ENCODE assay signal across 23 cellular contexts in genomic region chr12:30106204-30106603, GRCh38.
"Had no signal": no experiment of that assay in that cellular context is flagged by ENCODE, and none has a peak within 500 bp of the region (broad histone marks: within the 10 kb centered on the region; RNA-seq: fewer than 3 reads in every experiment).

No MANE protein-coding gene starts in this region.

- H3K9me3 ChIP-seq: ascending aorta, gastroesophageal sphincter, neutrophil, ovary, prostate gland had no signal

- H3K27me3 Mint-ChIP-seq: effector memory CD8-positive, alpha-beta T cell; stimulated activated naive CD8-positive, alpha-beta T cell treated with anti-CD3 and anti-CD28 coated beads, Interleukin-15, amount 100 ng/mL, for 72 hours; T-helper 17 cell had no signal

- H3K36me3 Mint-ChIP-seq: activated naive CD4-positive, alpha-beta T cell treated with anti-CD3 and anti-CD28 coated beads, Interleukin-2, amount 50 U/mL, for 24 hours; naive thymus-derived CD4-positive, alpha-beta T cell had no signal

- H3K4me3 ChIP-seq: ascending aorta, gastroesophageal sphincter, heart left ventricle, mucosa of descending colon, ovary, prostate gland, skin epidermis, tibial artery had no signal

- H3K36me3 ChIP-seq: ascending aorta, gastroesophageal sphincter, heart left ventricle, neutrophil, ovary, prostate gland, tibial artery had no signal

- H3K4me3 Mint-ChIP-seq: activated naive CD4-positive, alpha-beta T cell treated with anti-CD3 and anti-CD28 coated beads, Interleukin-2, amount 50 U/mL, for 24 hours; effector memory CD8-positive, alpha-beta T cell; naive thymus-derived CD4-positive, alpha-beta T cell; stimulated activated naive CD8-positive, alpha-beta T cell treated with anti-CD3 and anti-CD28 coated beads, Interleukin-15, amount 100 ng/mL, for 72 hours; T-helper 17 cell had no signal

- H3K4me1 ChIP-seq: ascending aorta, gastroesophageal sphincter, heart left ventricle, prostate gland had no signal

- H3K4me1 Mint-ChIP-seq: activated naive CD4-positive, alpha-beta T cell treated with anti-CD3 and anti-CD28 coated beads, Interleukin-2, amount 50 U/mL, for 24 hours; naive thymus-derived CD4-positive, alpha-beta T cell; stimulated activated naive CD8-positive, alpha-beta T cell treated with anti-CD3 and anti-CD28 coated beads, Interleukin-15, amount 100 ng/mL, for 72 hours; T-helper 17 cell had no signal

- H3K27ac ChIP-seq: ascending aorta, gastroesophageal sphincter, heart left ventricle, neutrophil, ovary, prostate gland, skin epidermis, tibial artery, VCaP had no signal

- H3K27ac Mint-ChIP-seq: activated naive CD4-positive, alpha-beta T cell treated with anti-CD3 and anti-CD28 coated beads, Interleukin-2, amount 50 U/mL, for 24 hours; effector memory CD8-positive, alpha-beta T cell; naive thymus-derived CD4-positive, alpha-beta T cell; stimulated activated naive CD8-positive, alpha-beta T cell treated with anti-CD3 and anti-CD28 coated beads, Interleukin-15, amount 100 ng/mL, for 72 hours; T-helper 17 cell had no signal

- H3K27me3 ChIP-seq: ascending aorta, gastroesophageal sphincter, heart left ventricle, neutrophil, tibial artery had no signal

- DNase-seq: activated CD4-positive, alpha-beta T cell treated with anti-CD3 and anti-CD28 coated beads, Interleukin-2, amount 50 U/mL, for 1 hour; activated CD4-positive, CD25-positive, alpha-beta regulatory T cell treated with anti-CD3 and anti-CD28 coated beads, Interleukin-2, amount 50 U/mL, for 72 hours; activated gamma-delta T cell treated with Interleukin-2 at 50 U/mL for 16 hours; activated T-cell treated with anti-CD3 and anti-CD28 coated beads, Interleukin-2, amount 50 U/mL, for 1 hour; central memory CD4-positive, alpha-beta T cell; effector memory CD8-positive, alpha-beta T cell; heart left ventricle; mesendoderm; mucosa of descending colon; naive thymus-derived CD4-positive, alpha-beta T cell; ovary; right cardiac atrium; stimulated activated CD4-positive, alpha-beta T cell treated with anti-CD3 and anti-CD28 coated beads, Interleukin-1b, Interleukin-23, amount 100 ng/mL, for 48 hours; stimulated activated naive CD8-positive, alpha-beta T cell treated with anti-CD3 and anti-CD28 coated beads, Interleukin-15, amount 100 ng/mL, for 72 hours; T-helper 17 cell; tibial artery had no signal
